In genomic region chr5:22295832-22296231, GRCh38 we compare ENCODE assay signal across 33 cellular contexts.
"Had no signal": no experiment of that assay in that cellular context is flagged by ENCODE, and none has a peak within 500 bp of the region (broad histone marks: within the 10 kb centered on the region; RNA-seq: fewer than 3 reads in every experiment).

No MANE protein-coding gene starts in this region.

- FAIRE-seq: astrocyte, TTC549 had no signal

- H3K36me3 ChIP-seq: adrenal gland, brain microvascular endothelial cell, breast epithelium had no signal

- ATAC-seq: activated CD8-positive, alpha-beta T cell treated with anti-CD3 and anti-CD28 coated beads for 36 hours; activated naive CD4-positive, alpha-beta T cell treated with anti-CD3 and anti-CD28 coated beads, Interleukin-2, amount 50 U/mL, for 72 hours; activated T-cell treated with anti-CD3 and anti-CD28 coated beads, Interleukin-2, amount 50 U/mL, for 4 hours; activated T-cell treated with anti-CD3 and anti-CD28 coated beads, Interleukin-2, amount 50 U/mL, for 72 hours; activated T-helper 17 cell treated with anti-CD3 and anti-CD28 coated beads, Interleukin-2, amount 50 U/mL, for 72 hours; body of pancreas had no signal

- H3K27ac ChIP-seq: adrenal gland, body of pancreas, brain microvascular endothelial cell, breast epithelium, VCaP had no signal

- H3K27me3 ChIP-seq: adrenal gland, body of pancreas, brain microvascular endothelial cell, breast epithelium had no signal

- H3K4me3 ChIP-seq: adrenal gland, body of pancreas, breast epithelium had no signal

- H3K4me1 ChIP-seq: adrenal gland, body of pancreas, breast epithelium had no signal

- DNase-seq: activated B cell treated with CpG ODN at 0.5 μM for 24 hours; activated CD4-positive, alpha-beta memory T cell treated with anti-CD3 and anti-CD28 coated beads for 36 hours; activated CD4-positive, alpha-beta T cell treated with anti-CD3 and anti-CD28 coated beads for 4 hours; activated CD4-positive, alpha-beta T cell treated with anti-CD3 and anti-CD28 coated beads, Interleukin-2, amount 10 ng/mL, durations not matched to agents 24 days and 14 days; activated CD4-positive, alpha-beta T cell treated with anti-CD3 and anti-CD28 coated beads, Interleukin-2, amount 50 U/mL, for 1 hour; activated CD4-positive, alpha-beta T cell treated with anti-CD3 and anti-CD28 coated beads, Interleukin-2, amount 50 U/mL, for 4 hours; activated CD4-positive, CD25-positive, alpha-beta regulatory T cell treated with anti-CD3 and anti-CD28 coated beads, Interleukin-2, amount 50 U/mL, for 72 hours; activated CD8-positive, alpha-beta memory T cell treated with anti-CD3 and anti-CD28 coated beads, Interleukin-2, amount 50 U/mL, for 4 hours; activated CD8-positive, alpha-beta T cell treated with anti-CD3 and anti-CD28 coated beads for 36 hours; activated effector memory CD4-positive, alpha-beta T cell treated with anti-CD3 and anti-CD28 coated beads, Interleukin-2, amount 50 U/mL, for 16 hours; activated gamma-delta T cell treated with Interleukin-2 at 50 U/mL for 16 hours; activated naive CD4-positive, alpha-beta T cell; activated naive CD4-positive, alpha-beta T cell treated with anti-CD3 and anti-CD28 coated beads for 36 hours; activated naive CD4-positive, alpha-beta T cell treated with anti-CD3 and anti-CD28 coated beads, Interleukin-2, amount 50 U/mL, for 16 hours; activated naive CD8-positive, alpha-beta T cell treated with anti-CD3 and anti-CD28 coated beads for 36 hours; activated T-cell treated with anti-CD3 and anti-CD28 coated beads for 4 hours; activated T-cell treated with anti-CD3 and anti-CD28 coated beads, Interleukin-2, amount 50 U/mL, for 1 hour; activated T-cell treated with anti-CD3 and anti-CD28 coated beads, Interleukin-2, amount 50 U/mL, for 4 hours; activated T-cell treated with anti-CD3 and anti-CD28 coated beads, Interleukin-2, amount 50 U/mL, for 72 hours; adrenal gland; amniotic stem cell; aorta; body of pancreas; brain microvascular endothelial cell; central memory CD4-positive, alpha-beta T cell; T-helper 2 cell; T-helper 9 cell had no signal

- H3K9me3 ChIP-seq: adrenal gland had no signal
